In genomic region chr1:202254454-202255252, GRCh38 we compare ENCODE assay signal across 17 cellular contexts.
A peak's percentile ranks its signal among the peaks of the same experiment; 100 is the strongest.
DNase-seq lines count a peak whose midpoint lies in the region; ATAC-seq and TF ChIP-seq lines count a peak whose summit lies in the region.
"Had no signal": no experiment of that assay in that cellular context is flagged by ENCODE, and none has a peak within 500 bp of the region (broad histone marks: within the 10 kb centered on the region; RNA-seq: fewer than 3 reads in every experiment).

No MANE protein-coding gene starts in this region.

- no peak overlapping the region for H3K56ac ChIP-seq in H9 (ENCODE audit: insufficient read length, low read depth, low read length)

- H3K79me2 ChIP-seq in H9 (ENCODE audit: insufficient read depth, low read length) = no peaks in the 10 kb centered on the region
- H3K79me2 ChIP-seq in PC-9 (ENCODE audit: low read depth) = no peaks in the 10 kb centered on the region

- no peaks in the 10 kb centered on the region for H3K9me3 Mint-ChIP-seq in H9
- H3K9me3 Mint-ChIP-seq: activated T-helper 1 cell treated with anti-CD3 and anti-CD28 coated beads, Interleukin-12 subunit alpha, Interleukin-12 subunit beta, Interleukin-2, Interleukin-4 antibody, amounts not matched to agents 30 ng/mL and 10 ng/mL and 1 ng/mL, durations not matched to agents 14 hours and 24 hours and 36 hours had no signal

- H3K9me2 ChIP-seq in PC-9 (ENCODE audit: insufficient read depth) = no peaks in the 10 kb centered on the region

- no peak overlapping the region for H3K23ac ChIP-seq in H9 (ENCODE audit: insufficient read length, low read depth, low read length)

- no peak overlapping the region for H3K4me3 Mint-ChIP-seq in H9
- H3K4me3 Mint-ChIP-seq: activated T-helper 1 cell treated with anti-CD3 and anti-CD28 coated beads, Interleukin-12 subunit alpha, Interleukin-12 subunit beta, Interleukin-2, Interleukin-4 antibody, amounts not matched to agents 30 ng/mL and 10 ng/mL and 1 ng/mL, durations not matched to agents 14 hours and 24 hours and 36 hours had no signal

- H2BK5ac ChIP-seq in H9 (ENCODE audit: insufficient read length, low read length) = no peak overlapping the region

- POLR2A ChIA-PET in PC-9 (lab: Charles Lee; ENCODE audit: unreplicated experiment) = interaction anchor here (0.7 kb wide), 3 partner anchors 14 to 322 kb away, joined by 3 to 5 read pairs (median 4); no protein-coding TSS in a partner anchor

- no peaks in the 10 kb centered on the region for H3K23me2 ChIP-seq in H9 (ENCODE audit: insufficient read length, low read depth, low read length, poor library complexity, severe bottlenecking)

- CTCF ChIA-PET in PC-9 (lab: Charles Lee) = no interaction called here

- H3K4me1 Mint-ChIP-seq in H9 = peaks cover 0 to 14% of the 10 kb centered on the region in 2 experiments; a peak in 2 of 4 replicates

- no peak overlapping the region for H3K4ac ChIP-seq in H9 (ENCODE audit: low read depth, low read length)

- BruUV-seq in PC-9 (replicated peaks; lab: Mats Ljungman, UMichigan) = no TSS peak

- no peak overlapping the region for H4K91ac ChIP-seq in H9 (ENCODE audit: insufficient read length, low read depth, low read length)

- no peak overlapping the region for H2AFZ ChIP-seq in H9 (ENCODE audit: low read length)
- H2AFZ ChIP-seq in PC-9 = no peak overlapping the region

- H3K14ac ChIP-seq in H9 (ENCODE audit: insufficient read depth, low read length) = no peak overlapping the region

- no peak for TF ChIP-seq CTCF in H9 (conservative IDR thresholded peaks at IDR 0.05)
- TF ChIP-seq CTCF in PC-9 (conservative IDR thresholded peaks at IDR 0.05) = no peak
- no peak for TF ChIP-seq CTCF in coronary artery (IDR thresholded peaks at IDR 0.05)
- TF ChIP-seq CTCF in sigmoid colon (IDR thresholded peaks at IDR 0.05) = no peak
- no peak for TF ChIP-seq CTCF in colonic mucosa (IDR thresholded peaks at IDR 0.05)

- H4K20me1 ChIP-seq in H9 (ENCODE audit: control insufficient read depth, insufficient read depth, insufficient read length) (no peaks in the 10 kb centered on the region), PC-9 (ENCODE audit: insufficient read depth) (no peaks in the 10 kb centered on the region)

- H3K9me3 ChIP-seq in H9 (ENCODE audit: control insufficient read depth, low read depth, low read length) (no peaks in the 10 kb centered on the region), PC-9 (ENCODE audit: insufficient read depth, low read depth) (no peaks in the 10 kb centered on the region), sigmoid colon (no peaks in the 10 kb centered on the region), colonic mucosa (no peaks in the 10 kb centered on the region)
- H3K9me3 ChIP-seq: gastrocnemius medialis had no signal

- H3K4me3 ChIP-seq in PC-9 = no peak overlapping the region
- H3K4me3 ChIP-seq in coronary artery = no peak overlapping the region
- H3K4me3 ChIP-seq in sigmoid colon = no peak overlapping the region
- H3K4me3 ChIP-seq in colonic mucosa = no peak overlapping the region
- H3K4me3 ChIP-seq: dorsolateral prefrontal cortex, gastrocnemius medialis had no signal

- H3K27ac ChIP-seq in H9 (ENCODE audit: insufficient read length, low read depth, low read length) (no peak overlapping the region), PC-9 (no peak overlapping the region), coronary artery (peak overlapping the region; percentile 57 to 68), sigmoid colon (no peak overlapping the region), colonic mucosa (no peak overlapping the region)
- H3K27ac ChIP-seq: dorsolateral prefrontal cortex, gastrocnemius medialis had no signal

- no peak overlapping the region for H2BK15ac ChIP-seq in H9 (ENCODE audit: low read depth, low read length)

- H2BK120ac ChIP-seq in H9 (ENCODE audit: low read depth, low read length, poor library complexity, severe bottlenecking) = no peak overlapping the region

- TF ChIP-seq EP300 in sigmoid colon (IDR thresholded peaks at IDR 0.05) = no peak

- no peak overlapping the region for H2AK5ac ChIP-seq in H9 (ENCODE audit: insufficient read length, low read length)

- H2BK12ac ChIP-seq in H9 (ENCODE audit: insufficient read length, low read depth, low read length) = no peak overlapping the region

- DNase-seq in H9 (peak; percentile 14), PC-9 (peak; percentile 24 to 57), coronary artery (ENCODE audit: low spot score) (no peak), sigmoid colon (peak; percentile 41), T-helper 9 cell (no peak), NCI-H1436 treated with DMSO at 0.1 percent for 48 hours (lab: John Stamatoyannopoulos, UW) (no peak), colonic mucosa (no peak)
- DNase-seq: dorsolateral prefrontal cortex, gastrocnemius medialis, left colon, NCI-H1092 treated with DMSO at 0.1 percent for 48 hours, NCI-H2107, NCI-H510A treated with DMSO at 0.1 percent for 48 hours, SHP77 had no signal

- H3K9ac ChIP-seq in H9 (ENCODE audit: extremely low read depth, insufficient read length, low read length) = no peak overlapping the region
- H3K9ac ChIP-seq in colonic mucosa (ENCODE audit: low read depth in 2 of 2, low read length in 2 of 2) = no peak overlapping the region

- H3T11ph ChIP-seq in H9 (ENCODE audit: low read length) = no peak overlapping the region

- H3K4me1 ChIP-seq in H9 (ENCODE audit: insufficient read depth, low read length) (no peaks in the 10 kb centered on the region), PC-9 (replicated peaks; ENCODE audit: insufficient read depth) (no peaks in the 10 kb centered on the region), sigmoid colon (no peaks in the 10 kb centered on the region), colonic mucosa (no peaks in the 10 kb centered on the region)
- H3K4me1 ChIP-seq: gastrocnemius medialis had no signal

- intact Hi-C loops in PC-9 (cut with micrococcal nuclease; ENCODE audit: unreplicated experiment) = no loop called here
- intact Hi-C loops in sigmoid colon (cut with DNase I) = no loop called here
- intact Hi-C loops in colonic mucosa (cut with DNase I) = no loop called here

- H3K27me3 ChIP-seq in H9 (ENCODE audit: insufficient read depth, low read length) (no peaks in the 10 kb centered on the region), PC-9 (ENCODE audit: insufficient read depth, low read depth) (peaks cover 14% of the 10 kb centered on the region; the same call in 1 of the 2 replicates), sigmoid colon (peaks cover 0 to 5% (median 0%) of the 10 kb centered on the region in 3 donors), colonic mucosa (no peaks in the 10 kb centered on the region)
- H3K27me3 ChIP-seq: dorsolateral prefrontal cortex, gastrocnemius medialis had no signal

- peaks cover 14% of the 10 kb centered on the region for H3K27me3 Mint-ChIP-seq in H9 (ENCODE audit: low read depth)

- H3K36me3 ChIP-seq in PC-9 (ENCODE audit: low read depth) (no peaks in the 10 kb centered on the region), sigmoid colon (no peaks in the 10 kb centered on the region), colonic mucosa (no peaks in the 10 kb centered on the region)
- H3K36me3 ChIP-seq: gastrocnemius medialis had no signal

- no peak overlapping the region for H4K8ac ChIP-seq in H9 (replicated peaks; ENCODE audit: insufficient read length, low read depth, low read length)

- H4K5ac ChIP-seq in H9 (ENCODE audit: insufficient read length, low read depth, low read length) = no peak overlapping the region

- no peak overlapping the region for H3K18ac ChIP-seq in H9 (ENCODE audit: insufficient read length, low read depth, low read length)

- no CpG with 5 or more reads among the region's 8 CpGs for WGBS in H9 (ENCODE audit: extremely low coverage, insufficient read length, low lambda C conversion rate)
- 79 to 89% methylated on average over 8 of the region's 8 CpGs for WGBS in sigmoid colon, 2 donors

- H2BK20ac ChIP-seq in H9 (ENCODE audit: low read depth, low read length, poor library complexity, severe bottlenecking) = no peak overlapping the region

- H3K27ac Mint-ChIP-seq in H9 = no peak overlapping the region; a peak in 1 of 7 replicates
- H3K27ac Mint-ChIP-seq: activated T-helper 1 cell treated with anti-CD3 and anti-CD28 coated beads, Interleukin-12 subunit alpha, Interleukin-12 subunit beta, Interleukin-2, Interleukin-4 antibody, amounts not matched to agents 30 ng/mL and 10 ng/mL and 1 ng/mL, durations not matched to agents 14 hours and 24 hours and 36 hours had no signal

- no peak for ATAC-seq in GM21717 (IDR thresholded peaks at IDR 0.05; ENCODE audit: unreplicated experiment)
- ATAC-seq: activated CD4-positive, CD25-positive, alpha-beta regulatory T cell treated with anti-CD3 and anti-CD28 coated beads, Interleukin-2, amount 50 U/mL, for 24 hours; gastrocnemius medialis; left colon had no signal

- H3K4me2 ChIP-seq in H9 (ENCODE audit: insufficient read depth, insufficient read length, low read length) = no peak overlapping the region
- H3K4me2 ChIP-seq in PC-9 = no peak overlapping the region

- no peaks in the 10 kb centered on the region for H3K36me3 Mint-ChIP-seq in H9 (ENCODE audit: insufficient read depth in 1 of 3, low read depth in 3 of 3)

- H3F3A ChIP-seq in PC-9 (ENCODE audit: insufficient read depth, low read depth) = no peaks in the 10 kb centered on the region

- no peak for TF ChIP-seq POLR2A in sigmoid colon (IDR thresholded peaks at IDR 0.05)

- H3K79me1 ChIP-seq in H9 (ENCODE audit: insufficient read depth, low read depth, low read length, poor library complexity, severe bottlenecking) = no peaks in the 10 kb centered on the region

Comparison
In these comparisons a context has a peak if more than half of its experiments do, and no peak if none do; other contexts are left out.
1. DNase-seq: peak in H9 (single experiment), PC-9 (2 of 2) and sigmoid colon (single experiment); none in coronary artery (single experiment), T-helper 9 cell (single experiment), NCI-H1436 treated with DMSO at 0.1 percent for 48 hours (single experiment) and colonic mucosa (single experiment).
2. H3K27ac ChIP-seq: peak in coronary artery (2 of 2); none in H9 (single experiment), PC-9 (single experiment), sigmoid colon (0 of 4) and colonic mucosa (single experiment).